In the genomic region with DNA sequence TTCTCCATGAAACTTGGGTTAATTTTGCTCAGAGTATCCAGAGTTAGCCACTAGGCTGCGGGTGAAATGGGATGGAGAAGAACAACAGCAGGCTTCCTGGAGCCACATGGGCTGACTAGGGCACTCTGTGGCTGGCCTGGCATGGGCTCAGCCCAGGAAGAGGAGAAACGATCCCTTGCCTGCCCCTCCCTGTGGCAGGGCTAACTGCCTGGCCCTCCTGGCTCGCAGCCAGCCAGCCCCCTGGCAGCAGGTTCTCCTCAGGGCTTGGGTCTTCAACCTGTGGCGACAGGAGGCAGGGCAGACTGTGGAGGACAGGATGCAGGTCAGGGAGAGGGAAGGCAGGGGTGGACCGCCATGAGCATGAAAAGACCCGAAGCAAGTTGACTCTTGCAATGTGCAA, we compare ENCODE assay signal across 14 cellular contexts.
DNase-seq lines count a peak whose midpoint lies in the region; ATAC-seq and TF ChIP-seq lines count a peak whose summit lies in the region.
"Had no signal": no experiment of that assay in that cellular context is flagged by ENCODE, and none has a peak within 500 bp of the region (broad histone marks: within the 10 kb centered on the region; RNA-seq: fewer than 3 reads in every experiment).

No MANE protein-coding gene starts in this region.

- ATAC-seq in heart right ventricle (no peak), GM21360 (IDR thresholded peaks at IDR 0.05; ENCODE audit: unreplicated experiment) (no peak)
- ATAC-seq in activated naive CD8-positive, alpha-beta T cell treated with anti-CD3 and anti-CD28 coated beads, Interleukin-2, amount 50 U/mL, for 24 hours = no peak

- DNase-seq in cardiac septum (ENCODE audit: low spot score) (peak; percentile 63), heart right ventricle (no peak), NCI-H69 (lab: John Stamatoyannopoulos, UW) (peak; percentile 82), nucleus accumbens (lab: John Stamatoyannopoulos, UW) (no peak), 8988T (no peak)
- peak; percentile 6 for DNase-seq in activated naive CD8-positive, alpha-beta T cell treated with anti-CD3 and anti-CD28 coated beads, Interleukin-2, amount 50 U/mL, for 24 hours
- peak; percentile 21 for DNase-seq in stimulated activated CD8-positive, alpha-beta memory T cell treated with anti-CD3 and anti-CD28 coated beads, Interleukin-4, amount 100 ng/mL, for 48 hours
- DNase-seq: brain microvascular endothelial cell; NCI-H1694; NCI-H446 treated with DMSO at 0.1 percent for 48 hours; occipital lobe; stimulated activated CD4-positive, alpha-beta T cell treated with anti-CD3 and anti-CD28 coated beads, Interleukin-4, amount 100 ng/mL, for 4 hours; testis had no signal

- peaks cover 0 to 25% (median 13%) of the 10 kb centered on the region in 9 donors for H3K36me3 ChIP-seq in heart right ventricle
- H3K36me3 ChIP-seq: brain microvascular endothelial cell had no signal

- H3K27me3 ChIP-seq in heart right ventricle = no peaks in the 10 kb centered on the region
- H3K27me3 ChIP-seq: brain microvascular endothelial cell, testis had no signal

- H3K4me3 ChIP-seq in heart right ventricle = no peak overlapping the region
- H3K4me3 ChIP-seq: testis had no signal

- no peaks in the 10 kb centered on the region for H3K9me3 ChIP-seq in heart right ventricle
- H3K9me3 ChIP-seq: testis had no signal

- no peak overlapping the region for H3K4me3 Mint-ChIP-seq in activated naive CD8-positive, alpha-beta T cell treated with anti-CD3 and anti-CD28 coated beads, Interleukin-2, amount 50 U/mL, for 24 hours

- no peaks in the 10 kb centered on the region for H3K27me3 Mint-ChIP-seq in activated naive CD8-positive, alpha-beta T cell treated with anti-CD3 and anti-CD28 coated beads, Interleukin-2, amount 50 U/mL, for 24 hours

- H3K27ac ChIP-seq in heart right ventricle = peak overlapping the region in 1 of 10 donors; percentile 18
- H3K27ac ChIP-seq: brain microvascular endothelial cell had no signal

- intact Hi-C loops in cardiac septum (cut with DNase I) (no loop called here), heart right ventricle (cut with DNase I) (loop anchor here in 1 of 10 donors (5.0 kb wide), 1 partner anchor 46 kb away; no protein-coding TSS in a partner anchor)

- H3K27ac Mint-ChIP-seq in activated naive CD8-positive, alpha-beta T cell treated with anti-CD3 and anti-CD28 coated beads, Interleukin-2, amount 50 U/mL, for 24 hours = peak overlapping the region; percentile 97

- H3K9me3 Mint-ChIP-seq in activated naive CD8-positive, alpha-beta T cell treated with anti-CD3 and anti-CD28 coated beads, Interleukin-2, amount 50 U/mL, for 24 hours = no peaks in the 10 kb centered on the region

- WGBS in heart right ventricle, 2 donors = 81 to 86% methylated on average over 6 of the region's 6 CpGs

- TF ChIP-seq CTCF in heart right ventricle (IDR thresholded peaks at IDR 0.05) = no peak

- peaks cover 37% of the 10 kb centered on the region for H3K36me3 Mint-ChIP-seq in activated naive CD8-positive, alpha-beta T cell treated with anti-CD3 and anti-CD28 coated beads, Interleukin-2, amount 50 U/mL, for 24 hours (ENCODE audit: low read depth)

- H3K4me1 ChIP-seq in heart right ventricle = peaks cover 0 to 35% (median 4%) of the 10 kb centered on the region in 9 donors

- H3K4me1 Mint-ChIP-seq in activated naive CD8-positive, alpha-beta T cell treated with anti-CD3 and anti-CD28 coated beads, Interleukin-2, amount 50 U/mL, for 24 hours = peaks cover 81% of the 10 kb centered on the region

Comparison
In these comparisons a context has a peak if more than half of its experiments do, and no peak if none do; other contexts are left out.
1. DNase-seq: peak in cardiac septum (single experiment), NCI-H69 (single experiment), activated naive CD8-positive, alpha-beta T cell treated with anti-CD3 and anti-CD28 coated beads, Interleukin-2, amount 50 U/mL, for 24 hours (single experiment) and stimulated activated CD8-positive, alpha-beta memory T cell treated with anti-CD3 and anti-CD28 coated beads, Interleukin-4, amount 100 ng/mL, for 48 hours (single experiment); none in heart right ventricle (0 of 2), nucleus accumbens (0 of 56) and 8988T (single experiment).